In the genomic region with DNA sequence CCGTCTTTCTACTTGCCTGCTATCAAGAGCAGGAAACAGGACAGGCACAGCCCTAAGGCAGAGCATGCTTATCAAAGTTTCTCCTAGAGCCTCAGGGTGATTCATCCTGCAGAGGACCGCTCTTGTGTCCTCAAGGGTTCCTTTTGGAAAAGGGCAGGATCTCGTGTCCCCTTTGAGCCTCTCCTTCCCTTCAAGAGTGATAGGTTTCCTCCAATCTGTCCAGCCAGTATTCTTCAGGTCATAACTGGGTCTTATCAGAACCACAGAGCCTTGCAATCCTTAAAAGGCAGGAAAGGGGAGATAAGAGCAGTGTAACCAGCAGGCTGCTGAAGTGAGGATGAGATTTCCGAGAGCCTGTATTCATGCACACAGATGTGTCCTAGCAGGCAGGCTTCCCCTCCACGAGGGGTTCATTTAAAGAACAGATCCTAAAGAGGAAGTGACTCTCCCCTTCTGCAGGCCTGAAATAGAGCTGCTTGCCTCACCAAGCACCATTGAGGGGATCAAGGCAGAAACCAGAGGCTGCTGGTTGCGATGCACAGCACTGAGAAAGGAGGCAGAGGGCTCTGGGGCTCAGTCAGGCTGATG, we compare ENCODE assay signal across 10 cellular contexts.
DNase-seq lines count a peak whose midpoint lies in the region; TF ChIP-seq lines count a peak whose summit lies in the region.
"Had no signal": no experiment of that assay in that cellular context is flagged by ENCODE, and none has a peak within 500 bp of the region (broad histone marks: within the 10 kb centered on the region; RNA-seq: fewer than 3 reads in every experiment).

No MANE protein-coding gene starts in this region.

- H3K9ac ChIP-seq in endodermal cell (ENCODE audit: extremely low read depth, low read length, poor library complexity, severe bottlenecking) (no peak overlapping the region), muscle layer of colon (ENCODE audit: low read length) (no peak overlapping the region)

- peaks cover 19% of the 10 kb centered on the region for H3K4me1 Mint-ChIP-seq in endodermal cell
- peaks cover 7% of the 10 kb centered on the region for H3K4me1 Mint-ChIP-seq in activated CD4-positive, alpha-beta memory T cell treated with anti-CD3 and anti-CD28 coated beads, Interleukin-2, amount 10 ng/mL, durations not matched to agents 7 days and 5 days
- peaks cover 2% of the 10 kb centered on the region for H3K4me1 Mint-ChIP-seq in T-helper 2 cell treated with Interferon-gamma antibody and Interleukin-4, amounts not matched to agents 5 μg/mL and 100 μg/mL, for 36 hours (ENCODE audit: low read depth)

- peaks cover 6% of the 10 kb centered on the region for H3K36me3 ChIP-seq in endodermal cell (ENCODE audit: control insufficient read depth, insufficient read depth, low read length)
- peaks cover 11% of the 10 kb centered on the region for H3K36me3 ChIP-seq in muscle layer of colon (ENCODE audit: insufficient read depth, low read length)

- H3K27ac Mint-ChIP-seq in endodermal cell, result peak overlapping the region; percentile 52
- H3K27ac Mint-ChIP-seq in activated CD4-positive, alpha-beta memory T cell treated with anti-CD3 and anti-CD28 coated beads, Interleukin-2, amount 10 ng/mL, durations not matched to agents 7 days and 5 days, result no peak overlapping the region
- H3K27ac Mint-ChIP-seq in T-helper 2 cell treated with Interferon-gamma antibody and Interleukin-4, amounts not matched to agents 5 μg/mL and 100 μg/mL, for 36 hours, result no peak overlapping the region

- no peak for TF ChIP-seq CTCF in endodermal cell (conservative IDR thresholded peaks at IDR 0.05)

- H3K27ac ChIP-seq in endodermal cell (ENCODE audit: low read depth, low read length) (peak overlapping the region; percentile 32), muscle layer of colon (ENCODE audit: low read depth, low read length) (peak overlapping the region; percentile 5)
- H3K27ac ChIP-seq: PC-9 had no signal

- H3K4me1 ChIP-seq in endodermal cell (ENCODE audit: control insufficient read depth, insufficient read depth, low read length) (no peaks in the 10 kb centered on the region), muscle layer of colon (ENCODE audit: insufficient read depth, low read length) (peaks cover 78% of the 10 kb centered on the region)

- H3K4me3 Mint-ChIP-seq in endodermal cell, result no peak overlapping the region
- H3K4me3 Mint-ChIP-seq in activated CD4-positive, alpha-beta memory T cell treated with anti-CD3 and anti-CD28 coated beads, Interleukin-2, amount 10 ng/mL, durations not matched to agents 7 days and 5 days, result no peak overlapping the region
- H3K4me3 Mint-ChIP-seq in T-helper 2 cell treated with Interferon-gamma antibody and Interleukin-4, amounts not matched to agents 5 μg/mL and 100 μg/mL, for 36 hours, result no peak overlapping the region

- POLR2A ChIA-PET in activated CD4-positive, alpha-beta memory T cell treated with anti-CD3 and anti-CD28 coated beads, Interleukin-2, amount 10 ng/mL, durations not matched to agents 7 days and 5 days (lab: Charles Lee), result no interaction called here

- H3K27me3 ChIP-seq in endodermal cell (ENCODE audit: control insufficient read depth, insufficient read depth, low read length, poor library complexity, severe bottlenecking) (no peaks in the 10 kb centered on the region), muscle layer of colon (ENCODE audit: control insufficient read depth in 1 of 2, insufficient read depth in 2 of 2, low read length in 2 of 2) (no peaks in the 10 kb centered on the region)

- no peak overlapping the region for H3K4me3 ChIP-seq in endodermal cell (ENCODE audit: low read length)
- H3K4me3 ChIP-seq in muscle layer of colon (ENCODE audit: low read depth in 1 of 2, low read length in 2 of 2), result peak overlapping the region in 1 of 2 donors; percentile 37
- H3K4me3 ChIP-seq: PC-9 had no signal

- peak; percentile 4 for DNase-seq in Ammon's horn (ENCODE audit: low spot score)
- DNase-seq in NOMO-1 (lab: John Stamatoyannopoulos, UW; ENCODE audit: unreplicated experiment in 2 of 2), result peak; percentile 58 to 90
- DNase-seq in endodermal cell, result no peak
- no peak for DNase-seq in activated CD4-positive, alpha-beta memory T cell treated with anti-CD3 and anti-CD28 coated beads, Interleukin-2, amount 10 ng/mL, durations not matched to agents 7 days and 5 days
- DNase-seq in NCI-H187 (lab: John Stamatoyannopoulos, UW), result no peak
- no peak for DNase-seq in T-helper 2 cell treated with Interferon-gamma antibody and Interleukin-4, amounts not matched to agents 5 μg/mL and 100 μg/mL, for 36 hours (ENCODE audit: low spot score)
- DNase-seq in NCI-H1105 (lab: John Stamatoyannopoulos, UW), result no peak
- DNase-seq: substantia nigra had no signal

- H3K9me3 ChIP-seq in endodermal cell (ENCODE audit: control insufficient read depth, low read length) (peaks cover 21% of the 10 kb centered on the region), muscle layer of colon (ENCODE audit: low read length) (no peaks in the 10 kb centered on the region)

- peaks cover 2% of the 10 kb centered on the region for H3K36me3 Mint-ChIP-seq in endodermal cell (ENCODE audit: low read depth)
- peaks cover 4% of the 10 kb centered on the region for H3K36me3 Mint-ChIP-seq in activated CD4-positive, alpha-beta memory T cell treated with anti-CD3 and anti-CD28 coated beads, Interleukin-2, amount 10 ng/mL, durations not matched to agents 7 days and 5 days (ENCODE audit: low read depth)
- peaks cover 8% of the 10 kb centered on the region for H3K36me3 Mint-ChIP-seq in T-helper 2 cell treated with Interferon-gamma antibody and Interleukin-4, amounts not matched to agents 5 μg/mL and 100 μg/mL, for 36 hours (ENCODE audit: low read depth)

- no peaks in the 10 kb centered on the region for H3K27me3 Mint-ChIP-seq in endodermal cell (ENCODE audit: insufficient read depth)
- H3K27me3 Mint-ChIP-seq in activated CD4-positive, alpha-beta memory T cell treated with anti-CD3 and anti-CD28 coated beads, Interleukin-2, amount 10 ng/mL, durations not matched to agents 7 days and 5 days, result no peaks in the 10 kb centered on the region
- H3K27me3 Mint-ChIP-seq in T-helper 2 cell treated with Interferon-gamma antibody and Interleukin-4, amounts not matched to agents 5 μg/mL and 100 μg/mL, for 36 hours (ENCODE audit: low read depth), result no peaks in the 10 kb centered on the region

- WGBS in endodermal cell (ENCODE audit: insufficient coverage in 1 of 2, insufficient read length in 1 of 2), 2 experiments, result 75 to 83% methylated on average over 6 of the region's 6 CpGs

- CTCF ChIA-PET in activated CD4-positive, alpha-beta memory T cell treated with anti-CD3 and anti-CD28 coated beads, Interleukin-2, amount 10 ng/mL, durations not matched to agents 7 days and 5 days (lab: Charles Lee), result interaction anchor here (1.4 kb wide), 1 partner anchor 10 kb away, joined by 3 read pairs; no protein-coding TSS in a partner anchor

- H3K9me3 Mint-ChIP-seq in endodermal cell, result peaks cover 9% of the 10 kb centered on the region
- peaks cover 4% of the 10 kb centered on the region for H3K9me3 Mint-ChIP-seq in activated CD4-positive, alpha-beta memory T cell treated with anti-CD3 and anti-CD28 coated beads, Interleukin-2, amount 10 ng/mL, durations not matched to agents 7 days and 5 days
- H3K9me3 Mint-ChIP-seq in T-helper 2 cell treated with Interferon-gamma antibody and Interleukin-4, amounts not matched to agents 5 μg/mL and 100 μg/mL, for 36 hours, result peaks cover 15% of the 10 kb centered on the region

Comparison
In these comparisons a context has a peak if more than half of its experiments do, and no peak if none do; other contexts are left out.
1. DNase-seq: peak in Ammon's horn (single experiment) and NOMO-1 (2 of 2); none in endodermal cell (single experiment), activated CD4-positive, alpha-beta memory T cell treated with anti-CD3 and anti-CD28 coated beads, Interleukin-2, amount 10 ng/mL, durations not matched to agents 7 days and 5 days (single experiment), NCI-H187 (0 of 2), T-helper 2 cell treated with Interferon-gamma antibody and Interleukin-4, amounts not matched to agents 5 μg/mL and 100 μg/mL, for 36 hours (single experiment) and NCI-H1105 (single experiment).